2 cellular contexts compared by ENCODE assay signal in genomic region chr3:159187232-159187631, GRCh38.
TF ChIP-seq lines count a peak whose summit lies in the region.

No MANE protein-coding gene starts in this region.

TF ChIP-seq in liver, 16 proteins besides CTCF, POLR2A, EP300 and RAD21:
- TF ChIP-seq REST (IDR thresholded peaks at IDR 0.05) (peak; percentile 38), HNF4G (IDR thresholded peaks at IDR 0.05) (peak; percentile 84), MAX (IDR thresholded peaks at IDR 0.05) (peak; percentile 74), FOXA2 (IDR thresholded peaks at IDR 0.05) (no peak), FOXA1 (IDR thresholded peaks at IDR 0.05) (no peak), NR2F2 (IDR thresholded peaks at IDR 0.05) (peak; percentile 53), EGR1 (IDR thresholded peaks at IDR 0.05; ENCODE audit: low read depth in 2 of 2) (no peak), ZBTB33 (IDR thresholded peaks at IDR 0.05) (peak; percentile 43), JUND (IDR thresholded peaks at IDR 0.05) (peak in 1 of 2 donors; percentile 61), TAF1 (conservative IDR thresholded peaks at IDR 0.05) (no peak), ATF3 (IDR thresholded peaks at IDR 0.05) (no peak), HNF4A (conservative IDR thresholded peaks at IDR 0.05) (peak; percentile 92 to 96), SP1 (IDR thresholded peaks at IDR 0.05) (peak; percentile 80), GABPA (IDR thresholded peaks at IDR 0.05 in 1 of 2, conservative IDR thresholded peaks at IDR 0.05 in 1 of 2) (no peak), RXRA (IDR thresholded peaks at IDR 0.05) (peak; percentile 92 to 95), YY1 (IDR thresholded peaks at IDR 0.05) (peak; percentile 69)

TF ChIP-seq in HepG2, 621 proteins besides CTCF, POLR2A, EP300 and RAD21 (continued from another document):
- TF ChIP-seq FOXP4 (CRISPR knock-in tag; IDR thresholded peaks at IDR 0.05) (no peak), LCORL (IDR thresholded peaks at IDR 0.05) (no peak), LCORL (CRISPR knock-in tag; IDR thresholded peaks at IDR 0.05) (no peak), ZNF609 (CRISPR knock-in tag; IDR thresholded peaks at IDR 0.05; ENCODE audit: borderline replicate concordance) (no peak)
TF ChIP-seq in HepG2: peak in this region for 0.
